Comparison of ENCODE assay signal across 26 cellular contexts in genomic region chr1:37135032-37135431, GRCh38.
DNase-seq lines count a peak whose midpoint lies in the region; ATAC-seq, FAIRE-seq and TF ChIP-seq lines count a peak whose summit lies in the region.
"Had no signal": no experiment of that assay in that cellular context is flagged by ENCODE, and none has a peak within 500 bp of the region (broad histone marks: within the 10 kb centered on the region; RNA-seq: fewer than 3 reads in every experiment).

No MANE protein-coding gene starts in this region.

- peaks cover 0 to 3% (median 0%) of the 10 kb centered on the region in 5 experiments for H3K9me3 Mint-ChIP-seq in brain
- peaks cover 6% of the 10 kb centered on the region for H3K9me3 Mint-ChIP-seq in stimulated activated memory B cell treated with anti-CD40 and anti-IgM and Interleukin-4, amounts not matched to agents 10 μg/mL and 1 μg/mL and 100 μg/mL, for 72 hours

- H3K36me3 Mint-ChIP-seq in brain: no peaks in the 10 kb centered on the region
- no peaks in the 10 kb centered on the region for H3K36me3 Mint-ChIP-seq in stimulated activated memory B cell treated with anti-CD40 and anti-IgM and Interleukin-4, amounts not matched to agents 10 μg/mL and 1 μg/mL and 100 μg/mL, for 72 hours
- H3K36me3 Mint-ChIP-seq: CD14-positive monocyte; CD4-positive, alpha-beta memory T cell; CD4-positive, CD25-positive, alpha-beta regulatory T cell; CD8-positive, alpha-beta memory T cell had no signal

- H3K4me3 Mint-ChIP-seq in brain: no peak overlapping the region
- H3K4me3 Mint-ChIP-seq in stimulated activated memory B cell treated with anti-CD40 and anti-IgM and Interleukin-4, amounts not matched to agents 10 μg/mL and 1 μg/mL and 100 μg/mL, for 72 hours: no peak overlapping the region
- H3K4me3 Mint-ChIP-seq: CD14-positive monocyte; CD4-positive, alpha-beta memory T cell; CD4-positive, CD25-positive, alpha-beta regulatory T cell; CD8-positive, alpha-beta memory T cell had no signal

- TF ChIP-seq POLR2A in GM12891 (IDR thresholded peaks at IDR 0.05; ENCODE audit: low read depth, low read length): no peak

- peak overlapping the region in 3 of 5 experiments; percentile 3 to 44 (median 21) for H3K27ac Mint-ChIP-seq in brain
- no peak overlapping the region for H3K27ac Mint-ChIP-seq in stimulated activated memory B cell treated with anti-CD40 and anti-IgM and Interleukin-4, amounts not matched to agents 10 μg/mL and 1 μg/mL and 100 μg/mL, for 72 hours
- H3K27ac Mint-ChIP-seq: CD4-positive, alpha-beta memory T cell; CD4-positive, CD25-positive, alpha-beta regulatory T cell had no signal

- H4K20me1 ChIP-seq in OCI-LY3 (ENCODE audit: insufficient read depth, low read length): no peaks in the 10 kb centered on the region
- H4K20me1 ChIP-seq: BLaER1 had no signal

- H3K9ac ChIP-seq in OCI-LY3 (ENCODE audit: low read length): no peak overlapping the region
- H3K9ac ChIP-seq: BLaER1 had no signal

- H3K9me3 ChIP-seq in OCI-LY3 (ENCODE audit: insufficient read depth, low read length): no peaks in the 10 kb centered on the region
- H3K9me3 ChIP-seq: BE2C, BLaER1 had no signal

- no peak overlapping the region for H3K27ac ChIP-seq in OCI-LY3 (ENCODE audit: low read length)
- H3K27ac ChIP-seq: BLaER1 had no signal

- H3K36me3 ChIP-seq in OCI-LY3 (replicated peaks; ENCODE audit: low read depth, low read length) (no peaks in the 10 kb centered on the region), H7 (replicated peaks; ENCODE audit: control insufficient read depth, insufficient read depth, low read length) (no peaks in the 10 kb centered on the region)
- H3K36me3 ChIP-seq: BE2C, BLaER1 had no signal

- peak; percentile 36 for ATAC-seq in stimulated activated memory B cell treated with anti-CD40 and anti-IgM and Interleukin-4, amounts not matched to agents 10 μg/mL and 1 μg/mL and 100 μg/mL, for 72 hours
- ATAC-seq in HG02970 (IDR thresholded peaks at IDR 0.05; ENCODE audit: low FRiP score, unreplicated experiment): no peak

- peak overlapping the region; percentile 54 for H3K4me2 ChIP-seq in OCI-LY3 (ENCODE audit: low read length)
- H3K4me2 ChIP-seq: BLaER1 had no signal

- H3K27me3 Mint-ChIP-seq in brain: peaks cover 18% of the 10 kb centered on the region
- peaks cover 21% of the 10 kb centered on the region for H3K27me3 Mint-ChIP-seq in stimulated activated memory B cell treated with anti-CD40 and anti-IgM and Interleukin-4, amounts not matched to agents 10 μg/mL and 1 μg/mL and 100 μg/mL, for 72 hours

- H3K27me3 ChIP-seq in OCI-LY3 (ENCODE audit: low read depth, low read length): peaks cover 5% of the 10 kb centered on the region; the same call in 1 of the 2 replicates
- H3K27me3 ChIP-seq in H7 (ENCODE audit: control insufficient read depth, insufficient read depth, low read length): no peaks in the 10 kb centered on the region; the same call in 1 of the 2 replicates
- H3K27me3 ChIP-seq: BE2C, BLaER1 had no signal

- no peaks in the 10 kb centered on the region for H3K79me2 ChIP-seq in OCI-LY3 (ENCODE audit: low read length)

- no peak overlapping the region for H2AFZ ChIP-seq in OCI-LY3 (ENCODE audit: low read depth, low read length)

- no peak for FAIRE-seq in GM12891 (lab: Jason Lieb, UNC)
- FAIRE-seq: A204.1, GM18507 had no signal

- TF ChIP-seq CTCF in OCI-LY3 (IDR thresholded peaks at IDR 0.05; ENCODE audit: low read depth, low read length) (no peak), brain (conservative IDR thresholded peaks at IDR 0.05) (no peak)

- no peak overlapping the region for H3K4me3 ChIP-seq in OCI-LY3 (ENCODE audit: low read length)
- H3K4me3 ChIP-seq in H7 (ENCODE audit: insufficient read depth, low read depth, low read length): no peak overlapping the region
- H3K4me3 ChIP-seq: BLaER1 had no signal

- H3K4me1 Mint-ChIP-seq in brain: peaks cover 23% of the 10 kb centered on the region
- no peaks in the 10 kb centered on the region for H3K4me1 Mint-ChIP-seq in stimulated activated memory B cell treated with anti-CD40 and anti-IgM and Interleukin-4, amounts not matched to agents 10 μg/mL and 1 μg/mL and 100 μg/mL, for 72 hours
- H3K4me1 Mint-ChIP-seq: CD14-positive monocyte; CD4-positive, alpha-beta memory T cell; CD4-positive, CD25-positive, alpha-beta regulatory T cell; CD8-positive, alpha-beta memory T cell had no signal

- DNase-seq in GM12891 (ENCODE audit: insufficient read length, low spot score) (no peak), NCI-H82 (lab: John Stamatoyannopoulos, UW) (no peak), H7 (no peak)
- DNase-seq: 8988T; ACHN; BE2C; C1 segment of cervical spinal cord; CD4-positive, alpha-beta memory T cell; CD4-positive, CD25-positive, alpha-beta regulatory T cell; CD8-positive, alpha-beta memory T cell; COR-L47; DMS 273 treated with DMSO at 0.1 percent for 48 hours; DMS153; DMS53; DMS79; DND-41; EL; GDM1 had no signal

- H3K4me1 ChIP-seq in OCI-LY3 (ENCODE audit: low read length): peaks cover 11% of the 10 kb centered on the region
- H3K4me1 ChIP-seq: BE2C, BLaER1 had no signal

TF ChIP-seq in GM12891, 5 proteins besides CTCF, POLR2A, EP300 and RAD21:
- peak; percentile 80 for TF ChIP-seq SPI1 (IDR thresholded peaks at IDR 0.05; ENCODE audit: low read depth, low read length)
- no peak for TF ChIP-seq POLR2AphosphoS5 (IDR thresholded peaks at IDR 0.05; ENCODE audit: low read depth, low read length)
